9 cellular contexts compared by ENCODE assay signal in genomic region chr21:14482165-14482564, GRCh38.
DNase-seq lines count a peak whose midpoint lies in the region; ATAC-seq and TF ChIP-seq lines count a peak whose summit lies in the region.
"Had no signal": no experiment of that assay in that cellular context is flagged by ENCODE, and none has a peak within 500 bp of the region (broad histone marks: within the 10 kb centered on the region; RNA-seq: fewer than 3 reads in every experiment).

No MANE protein-coding gene starts in this region.

- no peak overlapping the region for H3K4me3 ChIP-seq in breast epithelium

- TF ChIP-seq POLR2A in breast epithelium (IDR thresholded peaks at IDR 0.05) (no peak), erythroblast (IDR thresholded peaks at IDR 0.05; ENCODE audit: low read length) (no peak)

- H3K4me1 ChIP-seq in breast epithelium, result no peaks in the 10 kb centered on the region

- H3K4me3 Mint-ChIP-seq in MCF 10A (ENCODE audit: unreplicated experiment), result no peak overlapping the region
- H3K4me3 Mint-ChIP-seq in stimulated activated effector memory CD8-positive, alpha-beta T cell treated with anti-CD3 and anti-CD28 coated beads, Interleukin-12 subunit alpha, Interleukin-12 subunit beta, amount 100 ng/mL, for 72 hours, result peak overlapping the region; percentile 47
- H3K4me3 Mint-ChIP-seq: neural crest cell had no signal

- no peaks in the 10 kb centered on the region for H3K36me3 ChIP-seq in breast epithelium

- POLR2A ChIA-PET in MCF 10A (lab: Yijun Ruan, JAX), result interaction anchor here (0.6 to 1.4 kb wide), 2 partner anchors 261 to 1905 kb away, joined by 3 to 4 read pairs; no protein-coding TSS in a partner anchor

- H3K27ac ChIP-seq in breast epithelium, result no peak overlapping the region

- CTCF ChIA-PET in MCF 10A (lab: Yijun Ruan, JAX), result interaction anchor here (0.7 kb wide), 1 partner anchor 408 kb away, joined by 4 read pairs; no protein-coding TSS in a partner anchor

- H3K9me3 ChIP-seq in breast epithelium, result no peaks in the 10 kb centered on the region

- no peaks in the 10 kb centered on the region for H3K27me3 Mint-ChIP-seq in MCF 10A (ENCODE audit: insufficient read depth, unreplicated experiment)

- no peaks in the 10 kb centered on the region for H3K27me3 ChIP-seq in breast epithelium

- DNase-seq in MCF 10A (ENCODE audit: unreplicated experiment), result no peak
- DNase-seq in breast epithelium (ENCODE audit: low spot score in 2 of 2), result no peak
- DNase-seq in Kasumi-1 (lab: John Stamatoyannopoulos, UW), result peak; percentile 74 to 81
- DNase-seq in activated effector memory CD4-positive, alpha-beta T cell treated with Interleukin-2 at 50 U/mL for 16 hours, result peak; percentile 13
- no peak for DNase-seq in stimulated activated effector memory CD8-positive, alpha-beta T cell treated with anti-CD3 and anti-CD28 coated beads, Interleukin-12 subunit alpha, Interleukin-12 subunit beta, amount 100 ng/mL, for 72 hours (ENCODE audit: low spot score in 2 of 2)
- DNase-seq in erythroblast (lab: John Stamatoyannopoulos, UW), result no peak
- no peak for DNase-seq in NCI-H128 (lab: John Stamatoyannopoulos, UW; ENCODE audit: unreplicated experiment)

- ATAC-seq in stimulated activated effector memory CD8-positive, alpha-beta T cell treated with anti-CD3 and anti-CD28 coated beads, Interleukin-12 subunit alpha, Interleukin-12 subunit beta, amount 100 ng/mL, for 72 hours, result peak; percentile 72
- no peak for ATAC-seq in HG03095 (IDR thresholded peaks at IDR 0.05; ENCODE audit: unreplicated experiment)

- no peaks in the 10 kb centered on the region for H3K36me3 Mint-ChIP-seq in MCF 10A (ENCODE audit: insufficient read depth, unreplicated experiment)
- peaks cover 46% of the 10 kb centered on the region for H3K36me3 Mint-ChIP-seq in stimulated activated effector memory CD8-positive, alpha-beta T cell treated with anti-CD3 and anti-CD28 coated beads, Interleukin-12 subunit alpha, Interleukin-12 subunit beta, amount 100 ng/mL, for 72 hours

- no TSS peak for BruUV-seq in MCF 10A (replicated peaks; lab: Mats Ljungman, UMichigan)

- H3K9me3 Mint-ChIP-seq in MCF 10A (ENCODE audit: unreplicated experiment), result no peaks in the 10 kb centered on the region
- no peaks in the 10 kb centered on the region for H3K9me3 Mint-ChIP-seq in stimulated activated effector memory CD8-positive, alpha-beta T cell treated with anti-CD3 and anti-CD28 coated beads, Interleukin-12 subunit alpha, Interleukin-12 subunit beta, amount 100 ng/mL, for 72 hours
- H3K9me3 Mint-ChIP-seq: neural crest cell had no signal

- peak overlapping the region; percentile 19 for H3K27ac Mint-ChIP-seq in MCF 10A (ENCODE audit: low read depth, unreplicated experiment)
- peak overlapping the region; percentile 88 for H3K27ac Mint-ChIP-seq in stimulated activated effector memory CD8-positive, alpha-beta T cell treated with anti-CD3 and anti-CD28 coated beads, Interleukin-12 subunit alpha, Interleukin-12 subunit beta, amount 100 ng/mL, for 72 hours

- TF ChIP-seq CTCF in MCF 10A (IDR thresholded peaks at IDR 0.05; ENCODE audit: unreplicated experiment) (no peak), breast epithelium (IDR thresholded peaks at IDR 0.05) (no peak)

- intact Hi-C loops in MCF 10A (cut with micrococcal nuclease), result no loop called here
- intact Hi-C loops in breast epithelium (cut with DNase I; ENCODE audit: low total_unique reads), result no loop called here

- peaks cover 6% of the 10 kb centered on the region for H3K4me1 Mint-ChIP-seq in MCF 10A (ENCODE audit: insufficient read depth, unreplicated experiment)
- H3K4me1 Mint-ChIP-seq in stimulated activated effector memory CD8-positive, alpha-beta T cell treated with anti-CD3 and anti-CD28 coated beads, Interleukin-12 subunit alpha, Interleukin-12 subunit beta, amount 100 ng/mL, for 72 hours, result peaks cover 42% of the 10 kb centered on the region
- H3K4me1 Mint-ChIP-seq: neural crest cell had no signal

Comparison
In these comparisons a context has a peak if more than half of its experiments do, and no peak if none do; other contexts are left out.
1. DNase-seq: peak in Kasumi-1 (2 of 2) and activated effector memory CD4-positive, alpha-beta T cell treated with Interleukin-2 at 50 U/mL for 16 hours (single experiment); none in MCF 10A (single experiment), breast epithelium (0 of 2), stimulated activated effector memory CD8-positive, alpha-beta T cell treated with anti-CD3 and anti-CD28 coated beads, Interleukin-12 subunit alpha, Interleukin-12 subunit beta, amount 100 ng/mL, for 72 hours (0 of 2), erythroblast (0 of 2) and NCI-H128 (single experiment).